In genomic region chr3:47491777-47492176, GRCh38 we compare ENCODE assay signal across 28 cellular contexts.
"Had no signal": no experiment of that assay in that cellular context is flagged by ENCODE, and none has a peak within 500 bp of the region (broad histone marks: within the 10 kb centered on the region; RNA-seq: fewer than 3 reads in every experiment).

No MANE protein-coding gene starts in this region.

- ATAC-seq: activated T-cell treated with anti-CD3 and anti-CD28 coated beads, Interleukin-2, amount 50 U/mL, for 4 hours; effector memory CD8-positive, alpha-beta T cell; esophagus mucosa; left lung; naive thymus-derived CD8-positive, alpha-beta T cell; stimulated activated naive CD8-positive, alpha-beta T cell treated with anti-CD3 and anti-CD28 coated beads, Interleukin-15, amount 100 ng/mL, for 72 hours had no signal

- H3K27ac Mint-ChIP-seq: activated naive CD8-positive, alpha-beta T cell; activated T-helper 2 cell treated with anti-CD3 and anti-CD28 coated beads, Interferon-gamma antibody, Interleukin-2, Interleukin-4, amounts not matched to agents 10 μg/mL and 5 μg/mL and 100 μg/mL, durations not matched to agents 14 hours and 24 hours and 36 hours; stimulated activated naive CD8-positive, alpha-beta T cell treated with anti-CD3 and anti-CD28 coated beads, Interleukin-15, amount 100 ng/mL, for 72 hours had no signal

- H3K27ac ChIP-seq: adrenal gland, ascending aorta, brain microvascular endothelial cell, dorsolateral prefrontal cortex, left lung, prostate gland, right atrium auricular region, transverse colon had no signal

- DNase-seq: activated CD4-positive, alpha-beta T cell treated with anti-CD3 and anti-CD28 coated beads for 4 hours; activated CD4-positive, alpha-beta T cell treated with anti-CD3 and anti-CD28 coated beads, Interleukin-2, amount 50 U/mL, for 48 hours; activated CD4-positive, CD25-positive, alpha-beta regulatory T cell; activated CD8-positive, alpha-beta memory T cell treated with anti-CD3 and anti-CD28 coated beads, Interleukin-2, amount 50 U/mL, for 48 hours; activated naive CD4-positive, alpha-beta T cell; activated T-cell treated with anti-CD3 and anti-CD28 coated beads, Interleukin-2, amount 50 U/mL, for 4 hours; adrenal gland; brain microvascular endothelial cell; caudate nucleus; dorsolateral prefrontal cortex; effector memory CD8-positive, alpha-beta T cell; foreskin melanocyte; hippocampal formation; kidney glomerular epithelial cell; left lung; naive thymus-derived CD8-positive, alpha-beta T cell; stimulated activated CD4-positive, alpha-beta T cell treated with anti-CD3 and anti-CD28 coated beads, Interleukin-12 subunit alpha, Interleukin-12 subunit beta, amount 100 ng/mL, for 4 hours; stimulated activated CD4-positive, alpha-beta T cell treated with anti-CD3 and anti-CD28 coated beads, Interleukin-4, amount 100 ng/mL, for 4 hours; stimulated activated naive CD8-positive, alpha-beta T cell treated with anti-CD3 and anti-CD28 coated beads, Interleukin-15, amount 100 ng/mL, for 72 hours; T-helper 9 cell; transverse colon had no signal

- H3K9me3 ChIP-seq: adrenal gland, ascending aorta, left lung, prostate gland, right atrium auricular region, transverse colon had no signal

- H3K4me1 ChIP-seq: adrenal gland, ascending aorta, left lung, prostate gland, right atrium auricular region, transverse colon had no signal

- H3K4me3 ChIP-seq: adrenal gland, ascending aorta, dorsolateral prefrontal cortex, left lung, lung, prostate gland, right atrium auricular region, transverse colon had no signal

- H3K27me3 Mint-ChIP-seq: activated naive CD8-positive, alpha-beta T cell; effector memory CD8-positive, alpha-beta T cell; naive thymus-derived CD8-positive, alpha-beta T cell; stimulated activated naive CD8-positive, alpha-beta T cell treated with anti-CD3 and anti-CD28 coated beads, Interleukin-15, amount 100 ng/mL, for 72 hours had no signal

- H3K36me3 ChIP-seq: prostate gland had no signal

- H3K9me3 Mint-ChIP-seq: activated T-cell treated with anti-CD3 and anti-CD28 coated beads, Interleukin-2, amount 50 U/mL, for 4 hours; activated T-helper 2 cell treated with anti-CD3 and anti-CD28 coated beads, Interferon-gamma antibody, Interleukin-2, Interleukin-4, amounts not matched to agents 10 μg/mL and 5 μg/mL and 100 μg/mL, durations not matched to agents 14 hours and 24 hours and 36 hours; effector memory CD8-positive, alpha-beta T cell; naive thymus-derived CD8-positive, alpha-beta T cell; stimulated activated naive CD8-positive, alpha-beta T cell treated with anti-CD3 and anti-CD28 coated beads, Interleukin-15, amount 100 ng/mL, for 72 hours had no signal

- H3K27me3 ChIP-seq: adrenal gland, ascending aorta, brain microvascular endothelial cell, dorsolateral prefrontal cortex, left lung, right atrium auricular region, transverse colon had no signal

- H3K4me1 Mint-ChIP-seq: naive thymus-derived CD8-positive, alpha-beta T cell; stimulated activated naive CD8-positive, alpha-beta T cell treated with anti-CD3 and anti-CD28 coated beads, Interleukin-15, amount 100 ng/mL, for 72 hours had no signal

- H3K4me3 Mint-ChIP-seq: activated naive CD8-positive, alpha-beta T cell; activated T-cell treated with anti-CD3 and anti-CD28 coated beads, Interleukin-2, amount 50 U/mL, for 4 hours; effector memory CD8-positive, alpha-beta T cell; naive thymus-derived CD8-positive, alpha-beta T cell; stimulated activated naive CD8-positive, alpha-beta T cell treated with anti-CD3 and anti-CD28 coated beads, Interleukin-15, amount 100 ng/mL, for 72 hours had no signal
